8 cellular contexts compared by ENCODE assay signal in genomic region chr17:79728169-79728907, GRCh38. TPM values are rescaled to one million over a fixed set of nuclear protein-coding genes. Genes with fewer than 3 reads are reported as not detected.
DNase-seq lines count a peak whose midpoint lies in the region; ATAC-seq and TF ChIP-seq lines count a peak whose summit lies in the region.

No MANE protein-coding gene starts in this region.

- H3K9me3 Mint-ChIP-seq in activated CD8-positive, alpha-beta T cell treated with anti-CD3 and anti-CD28 coated beads for 36 hours, result no peaks in the 10 kb centered on the region

- intact Hi-C loops in activated CD8-positive, alpha-beta T cell treated with anti-CD3 and anti-CD28 coated beads for 36 hours (cut with micrococcal nuclease), result no loop called here

- no peaks in the 10 kb centered on the region for H3K27me3 Mint-ChIP-seq in activated CD8-positive, alpha-beta T cell treated with anti-CD3 and anti-CD28 coated beads for 36 hours

- peak overlapping the region; percentile 68 for H3K4me3 Mint-ChIP-seq in activated CD8-positive, alpha-beta T cell treated with anti-CD3 and anti-CD28 coated beads for 36 hours

- TF ChIP-seq CTCF in activated CD8-positive, alpha-beta T cell treated with anti-CD3 and anti-CD28 coated beads for 36 hours (IDR thresholded peaks at IDR 0.05), result no peak

- H3K4me1 Mint-ChIP-seq in activated CD8-positive, alpha-beta T cell treated with anti-CD3 and anti-CD28 coated beads for 36 hours (ENCODE audit: low read depth), result peaks cover 11% of the 10 kb centered on the region

- H3K36me3 Mint-ChIP-seq in activated CD8-positive, alpha-beta T cell treated with anti-CD3 and anti-CD28 coated beads for 36 hours (ENCODE audit: low read depth), result no peaks in the 10 kb centered on the region

- CTCF ChIA-PET in activated CD8-positive, alpha-beta T cell treated with anti-CD3 and anti-CD28 coated beads for 36 hours (lab: Charles Lee), result interaction anchor here (0.8 to 2.7 kb wide), 2 partner anchors 13 to 17 kb away, joined by 3 to 18 read pairs; no protein-coding TSS in a partner anchor

- peak; percentile 67 for ATAC-seq in HG03159 (IDR thresholded peaks at IDR 0.05; ENCODE audit: unreplicated experiment)
- ATAC-seq in activated CD8-positive, alpha-beta T cell treated with anti-CD3 and anti-CD28 coated beads for 36 hours, result peak; percentile 93
- ATAC-seq in HG03045 (IDR thresholded peaks at IDR 0.05; ENCODE audit: unreplicated experiment), result no peak

- POLR2A ChIA-PET in activated CD8-positive, alpha-beta T cell treated with anti-CD3 and anti-CD28 coated beads for 36 hours (lab: Charles Lee), result interaction anchor here (0.5 to 0.7 kb wide), 2 partner anchors 48 to 246 kb away, joined by 3 to 4 read pairs; no protein-coding TSS in a partner anchor

- H3K27ac Mint-ChIP-seq in activated CD8-positive, alpha-beta T cell treated with anti-CD3 and anti-CD28 coated beads for 36 hours, result peak overlapping the region; percentile 81

- DNase-seq in COR-L47 (lab: John Stamatoyannopoulos, UW) (peak; percentile 90), NCI-H526 treated with DMSO at 0.1 percent for 48 hours (lab: John Stamatoyannopoulos, UW) (peak; percentile 68), lung microvascular endothelial cell (ENCODE audit: low read depth in 2 of 2) (peak; percentile 88 to 89)
- DNase-seq in activated CD8-positive, alpha-beta T cell treated with anti-CD3 and anti-CD28 coated beads for 36 hours, result peak; percentile 93
- DNase-seq in effector CD4-positive, alpha-beta T cell, result peak; percentile 82
- DNase-seq in stimulated activated CD4-positive, alpha-beta T cell treated with anti-CD3 and anti-CD28 coated beads, TNF-alpha, amount 100 ng/mL, for 4 hours (ENCODE audit: low read depth in 3 of 3), result peak; percentile 53 to 70 (median 63)

RNA-seq across cellular contexts. Expression of gene ENPP7, which starts 2.4 kb away (rescaled TPM):
- total RNA-seq in activated CD8-positive, alpha-beta T cell treated with anti-CD3 and anti-CD28 coated beads for 36 hours, result under 1 TPM in 1 of 2 experiments, not detected in 1; 0.16 TPM
- total RNA-seq in lung microvascular endothelial cell, result not detected in 2 replicates

RNA-seq across cellular contexts. Expression of gene CBX2, which starts 49.6 kb away (rescaled TPM):
- total RNA-seq in activated CD8-positive, alpha-beta T cell treated with anti-CD3 and anti-CD28 coated beads for 36 hours, result 1 to 10 TPM; 8.0 to 9.7 TPM
- 4.6 and 5.2 TPM in 2 replicates for total RNA-seq in lung microvascular endothelial cell
